2 cellular contexts compared by ENCODE assay signal in genomic region chr20:19855426-19855825, GRCh38.
TF ChIP-seq lines count a peak whose summit lies in the region.

No MANE protein-coding gene starts in this region.

TF ChIP-seq in IMR-90, 13 proteins besides CTCF, POLR2A, EP300 and RAD21 (continued from another document):
- TF ChIP-seq USF2 (IDR thresholded peaks at IDR 0.05; ENCODE audit: low read depth, low read length) (no peak), SMC3 (IDR thresholded peaks at IDR 0.05; ENCODE audit: low read depth, low read length) (no peak), MAZ (IDR thresholded peaks at IDR 0.05; ENCODE audit: borderline replicate concordance, low read depth, low read length) (no peak), BHLHE40 (IDR thresholded peaks at IDR 0.05; ENCODE audit: low read depth, low read length) (no peak), CHD1 (IDR thresholded peaks at IDR 0.05; ENCODE audit: low read depth, low read length) (no peak), FOS (IDR thresholded peaks at IDR 0.05; ENCODE audit: low read depth, low read length) (no peak)

TF ChIP-seq in endothelial cell of umbilical vein, 7 proteins besides CTCF, POLR2A, EP300 and RAD21 (continued from another document):
- TF ChIP-seq MAX (IDR thresholded peaks at IDR 0.05; ENCODE audit: insufficient read depth, insufficient read length) = no peak
